ENCODE assay signal across 1 cellular context in the genomic region with DNA sequence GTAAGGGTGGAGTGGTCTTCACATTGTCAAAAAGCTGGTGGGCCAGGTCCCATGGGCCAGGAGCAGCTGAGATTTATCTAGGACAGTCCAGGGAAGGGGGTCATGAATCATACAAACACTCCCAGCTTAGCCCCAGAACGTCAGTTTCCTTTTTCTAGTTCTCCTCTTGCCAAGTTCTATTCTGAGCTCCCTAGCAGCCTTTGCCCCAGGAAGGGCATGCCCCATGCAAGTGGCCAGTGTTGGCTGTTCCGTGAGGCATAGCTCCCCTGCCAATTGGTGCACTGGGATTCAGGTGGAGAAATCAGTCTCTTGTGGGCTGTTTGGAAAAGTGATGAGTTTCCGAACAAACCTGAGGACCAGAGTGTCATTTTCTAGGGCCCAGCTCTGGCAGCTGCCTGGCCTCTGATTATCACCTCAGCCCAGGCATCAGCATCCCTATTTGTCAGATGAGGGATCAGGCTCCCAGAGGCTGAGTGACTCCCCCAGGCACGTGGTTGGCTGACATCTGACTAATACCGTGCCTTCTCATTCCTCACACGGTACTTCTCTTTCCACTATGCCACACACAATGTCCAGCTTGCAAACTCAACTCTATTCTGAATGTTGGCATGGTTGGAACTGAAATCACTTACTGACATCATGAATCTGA.
TF ChIP-seq lines count a peak whose summit lies in the region.

No MANE protein-coding gene starts in this region.

TF ChIP-seq in IMR-90, 13 proteins besides CTCF, POLR2A, EP300 and RAD21 (continued from another document):
- 0 out of 2 replicates have a peak, but pooled peaks have one; percentile 49 for TF ChIP-seq BHLHE40 (IDR thresholded peaks at IDR 0.05; ENCODE audit: low read depth, low read length)
